In the genomic region with DNA sequence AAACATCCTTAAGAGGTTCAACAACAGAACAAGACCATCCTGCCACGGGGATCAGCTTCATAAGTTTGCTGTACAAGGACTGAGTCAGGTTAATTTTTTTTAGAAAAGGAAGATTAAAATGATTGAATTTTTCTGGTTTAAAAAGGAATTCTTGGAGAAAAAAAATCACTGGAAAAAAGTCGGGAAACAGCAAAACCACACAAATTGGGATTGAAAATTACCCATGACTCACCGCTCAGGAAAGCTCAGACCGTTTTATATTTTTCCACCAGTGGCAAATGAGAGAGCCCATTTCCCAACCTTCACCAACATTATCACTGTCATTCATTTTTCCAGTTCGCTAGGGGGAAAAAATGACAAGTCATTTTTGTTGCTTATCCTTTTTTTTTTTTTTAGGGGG, we compare ENCODE assay signal across 12 cellular contexts.
"Had no signal": no experiment of that assay in that cellular context is flagged by ENCODE, and none has a peak within 500 bp of the region (broad histone marks: within the 10 kb centered on the region; RNA-seq: fewer than 3 reads in every experiment).

No MANE protein-coding gene starts in this region.

- H2AFZ ChIP-seq: hepatocyte, neural progenitor cell had no signal

- H3K9me3 ChIP-seq: gastroesophageal sphincter, thyroid gland had no signal

- H3K27ac ChIP-seq: gastroesophageal sphincter, hepatocyte, neural progenitor cell, thyroid gland had no signal

- H3K36me3 ChIP-seq: neural progenitor cell, thyroid gland had no signal

- DNase-seq: activated CD4-positive, alpha-beta T cell treated with anti-CD3 and anti-CD28 coated beads, Interleukin-2, amount 10 ng/mL, durations not matched to agents 24 days and 14 days; activated CD4-positive, CD25-positive, alpha-beta regulatory T cell; activated CD8-positive, alpha-beta memory T cell treated with anti-CD3 and anti-CD28 coated beads for 24 hours; activated gamma-delta T cell treated with Interleukin-2 at 50 U/mL for 16 hours; amygdala; cerebellar nuclear complex; effector memory CD8-positive, alpha-beta T cell; islet precursor cell; thyroid gland had no signal

- H3K4me2 ChIP-seq: hepatocyte, neural progenitor cell had no signal

- H3K4me3 ChIP-seq: gastroesophageal sphincter, hepatocyte, neural progenitor cell, thyroid gland had no signal

- H3K9ac ChIP-seq: neural progenitor cell had no signal

- H3K27me3 ChIP-seq: gastroesophageal sphincter, hepatocyte, neural progenitor cell, thyroid gland had no signal

- H3K4me1 ChIP-seq: gastroesophageal sphincter, neural progenitor cell, thyroid gland had no signal
